Comparison of ENCODE assay signal across 26 cellular contexts in genomic region chr2:49961346-49961745, GRCh38.
"Had no signal": no experiment of that assay in that cellular context is flagged by ENCODE, and none has a peak within 500 bp of the region (broad histone marks: within the 10 kb centered on the region; RNA-seq: fewer than 3 reads in every experiment).

No MANE protein-coding gene starts in this region.

- H3K27ac Mint-ChIP-seq: activated CD4-positive, alpha-beta memory T cell treated with anti-CD3 and anti-CD28 coated beads, Interleukin-2, amount 10 ng/mL, durations not matched to agents 7 days and 5 days; activated CD4-positive, alpha-beta T cell treated with anti-CD3 and anti-CD28 coated beads, Interleukin-2, amount 10 ng/mL, durations not matched to agents 7 days and 5 days; activated naive CD4-positive, alpha-beta T cell treated with anti-CD3 and anti-CD28 coated beads, Interleukin-2, amount 10 ng/mL, durations not matched to agents 7 days and 5 days; activated naive CD8-positive, alpha-beta T cell treated with anti-CD3 and anti-CD28 coated beads, Interleukin-2, amount 10 ng/mL, durations not matched to agents 7 days and 5 days; activated T-cell treated with anti-CD3 and anti-CD28 coated beads, Interleukin-2, amount 50 U/mL, for 24 hours; activated T-cell treated with anti-CD3 and anti-CD28 coated beads, Interleukin-2, amount 50 U/mL, for 72 hours had no signal

- H3K9me3 Mint-ChIP-seq: activated CD4-positive, alpha-beta T cell treated with anti-CD3 and anti-CD28 coated beads, Interleukin-2, amount 10 ng/mL, durations not matched to agents 7 days and 5 days; activated T-cell treated with anti-CD3 and anti-CD28 coated beads, Interleukin-2, amount 50 U/mL, for 72 hours had no signal

- H3K4me1 Mint-ChIP-seq: activated CD4-positive, alpha-beta memory T cell treated with anti-CD3 and anti-CD28 coated beads, Interleukin-2, amount 10 ng/mL, durations not matched to agents 7 days and 5 days had no signal

- H3K4me1 ChIP-seq: colonic mucosa, esophagus squamous epithelium had no signal

- DNase-seq: activated CD4-positive, alpha-beta memory T cell treated with anti-CD3 and anti-CD28 coated beads, Interleukin-2, amount 10 ng/mL, durations not matched to agents 7 days and 5 days; activated CD4-positive, alpha-beta T cell treated with anti-CD3 and anti-CD28 coated beads for 1 hour; activated CD4-positive, alpha-beta T cell treated with anti-CD3 and anti-CD28 coated beads for 4 hours; activated CD4-positive, alpha-beta T cell treated with anti-CD3 and anti-CD28 coated beads, Interleukin-2, amount 10 ng/mL, durations not matched to agents 7 days and 5 days; activated CD4-positive, alpha-beta T cell treated with anti-CD3 and anti-CD28 coated beads, Interleukin-2, amount 50 U/mL, for 4 hours; activated CD8-positive, alpha-beta memory T cell treated with anti-CD3 and anti-CD28 coated beads, Interleukin-2, amount 50 U/mL, for 48 hours; activated gamma-delta T cell; activated naive CD4-positive, alpha-beta T cell; activated naive CD4-positive, alpha-beta T cell treated with anti-CD3 and anti-CD28 coated beads, Interleukin-2, amount 10 ng/mL, durations not matched to agents 7 days and 5 days; activated naive CD8-positive, alpha-beta T cell treated with anti-CD3 and anti-CD28 coated beads, Interleukin-2, amount 10 ng/mL, durations not matched to agents 7 days and 5 days; activated T-cell treated with anti-CD3 and anti-CD28 coated beads for 4 hours; activated T-cell treated with anti-CD3 and anti-CD28 coated beads, Interleukin-2, amount 50 U/mL, for 24 hours; activated T-cell treated with anti-CD3 and anti-CD28 coated beads, Interleukin-2, amount 50 U/mL, for 72 hours; anterior cingulate cortex; caudate nucleus; colonic mucosa; effector CD8-positive, alpha-beta T cell; esophagus squamous epithelium; head of caudate nucleus; T-helper 2 cell had no signal

- FAIRE-seq: astrocyte, endometrium, endothelial cell of umbilical vein, frontal cortex had no signal

- H3K27me3 ChIP-seq: colonic mucosa, esophagus squamous epithelium had no signal

- H3K4me3 ChIP-seq: colonic mucosa, esophagus squamous epithelium had no signal

- H3K27me3 Mint-ChIP-seq: activated CD4-positive, alpha-beta memory T cell treated with anti-CD3 and anti-CD28 coated beads, Interleukin-2, amount 10 ng/mL, durations not matched to agents 7 days and 5 days; activated naive CD4-positive, alpha-beta T cell treated with anti-CD3 and anti-CD28 coated beads, Interleukin-2, amount 10 ng/mL, durations not matched to agents 7 days and 5 days; activated naive CD8-positive, alpha-beta T cell treated with anti-CD3 and anti-CD28 coated beads, Interleukin-2, amount 10 ng/mL, durations not matched to agents 7 days and 5 days; activated T-cell treated with anti-CD3 and anti-CD28 coated beads, Interleukin-2, amount 50 U/mL, for 24 hours had no signal

- H3K9me3 ChIP-seq: colonic mucosa, esophagus squamous epithelium had no signal

- H3K27ac ChIP-seq: colonic mucosa, epithelial cell of prostate, esophagus squamous epithelium had no signal

- H3K4me3 Mint-ChIP-seq: activated CD4-positive, alpha-beta memory T cell treated with anti-CD3 and anti-CD28 coated beads, Interleukin-2, amount 10 ng/mL, durations not matched to agents 7 days and 5 days; activated CD4-positive, alpha-beta T cell treated with anti-CD3 and anti-CD28 coated beads, Interleukin-2, amount 10 ng/mL, durations not matched to agents 7 days and 5 days; activated naive CD4-positive, alpha-beta T cell treated with anti-CD3 and anti-CD28 coated beads, Interleukin-2, amount 10 ng/mL, durations not matched to agents 7 days and 5 days; activated T-cell treated with anti-CD3 and anti-CD28 coated beads, Interleukin-2, amount 50 U/mL, for 24 hours; activated T-cell treated with anti-CD3 and anti-CD28 coated beads, Interleukin-2, amount 50 U/mL, for 72 hours had no signal

- ATAC-seq: activated naive CD4-positive, alpha-beta T cell treated with anti-CD3 and anti-CD28 coated beads, Interleukin-2, amount 50 U/mL, for 72 hours; activated T-cell treated with anti-CD3 and anti-CD28 coated beads, Interleukin-2, amount 50 U/mL, for 72 hours had no signal

- H3K36me3 Mint-ChIP-seq: activated naive CD4-positive, alpha-beta T cell treated with anti-CD3 and anti-CD28 coated beads, Interleukin-2, amount 10 ng/mL, durations not matched to agents 7 days and 5 days; activated naive CD4-positive, alpha-beta T cell treated with anti-CD3 and anti-CD28 coated beads, Interleukin-2, amount 50 U/mL, for 72 hours; activated naive CD8-positive, alpha-beta T cell treated with anti-CD3 and anti-CD28 coated beads, Interleukin-2, amount 10 ng/mL, durations not matched to agents 7 days and 5 days had no signal

- H3K36me3 ChIP-seq: colonic mucosa, esophagus squamous epithelium had no signal
